In genomic region chr10:49433069-49433468, GRCh38 we compare ENCODE assay signal across 8 cellular contexts. TPM values are rescaled to one million over a fixed set of nuclear protein-coding genes. Genes with fewer than 3 reads are reported as not detected.
"Had no signal": no experiment of that assay in that cellular context is flagged by ENCODE, and none has a peak within 500 bp of the region (broad histone marks: within the 10 kb centered on the region; RNA-seq: fewer than 3 reads in every experiment).

No MANE protein-coding gene starts in this region.

- H3K4me3 ChIP-seq: GM12878 had no signal

- FAIRE-seq: G401.6, GM12878, GM12891, GM12892, GM18507, GM19239 had no signal

- DNase-seq: GDM1, GF-D8 had no signal

- ATAC-seq: GM12878 had no signal

RNA-seq across cellular contexts. Expression of gene DRGX, which starts 37.2 kb away (rescaled TPM):
- total RNA-seq: GM12878 had no signal
- polyA plus RNA-seq: GM12878 had no signal
